ENCODE assay signal across 1 cellular context in the genomic region with DNA sequence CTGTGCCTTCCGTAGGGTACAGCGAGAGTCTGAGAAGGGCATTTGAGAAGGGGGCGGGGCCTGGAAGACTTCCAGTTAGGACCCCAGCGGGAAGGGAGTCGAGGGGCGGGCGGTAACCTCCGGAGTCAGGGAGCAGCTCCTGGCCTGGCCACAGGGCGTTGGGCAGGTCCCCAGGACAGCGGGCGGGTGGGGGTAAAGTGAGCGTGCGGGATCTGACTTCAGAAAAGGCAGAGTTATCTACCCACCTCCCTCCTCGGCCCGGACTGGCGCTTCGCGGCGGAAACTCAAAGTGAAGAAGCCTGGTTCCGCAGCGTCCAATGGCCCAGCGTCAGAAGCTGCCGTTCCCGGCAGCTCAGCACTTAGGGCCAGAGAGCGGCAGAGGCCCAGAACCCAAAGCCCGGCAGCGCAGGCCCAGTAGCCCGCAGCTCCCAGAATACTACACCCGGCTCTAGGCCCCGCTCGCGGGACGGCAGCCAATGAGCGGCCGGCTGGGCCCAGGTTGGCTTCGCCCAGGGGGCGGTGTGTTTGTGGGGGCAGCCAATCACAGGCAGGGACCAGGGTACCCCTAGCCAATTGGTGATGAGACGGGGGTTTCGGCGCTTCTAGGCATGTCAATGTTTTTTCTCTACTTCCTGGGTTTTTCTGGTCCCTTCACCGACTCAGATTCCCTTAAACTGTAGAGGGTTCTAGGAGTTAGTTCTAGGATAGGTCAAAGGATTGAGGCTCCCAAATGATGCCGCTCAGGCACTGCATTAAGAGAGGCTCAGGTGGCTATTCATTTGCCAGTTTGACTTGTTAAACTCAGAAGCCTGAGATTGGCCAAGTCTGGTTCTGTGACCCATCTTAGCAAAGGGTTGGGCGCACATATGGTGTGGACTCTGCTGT.
TF ChIP-seq lines count a peak whose summit lies in the region.

A gene with protein sequence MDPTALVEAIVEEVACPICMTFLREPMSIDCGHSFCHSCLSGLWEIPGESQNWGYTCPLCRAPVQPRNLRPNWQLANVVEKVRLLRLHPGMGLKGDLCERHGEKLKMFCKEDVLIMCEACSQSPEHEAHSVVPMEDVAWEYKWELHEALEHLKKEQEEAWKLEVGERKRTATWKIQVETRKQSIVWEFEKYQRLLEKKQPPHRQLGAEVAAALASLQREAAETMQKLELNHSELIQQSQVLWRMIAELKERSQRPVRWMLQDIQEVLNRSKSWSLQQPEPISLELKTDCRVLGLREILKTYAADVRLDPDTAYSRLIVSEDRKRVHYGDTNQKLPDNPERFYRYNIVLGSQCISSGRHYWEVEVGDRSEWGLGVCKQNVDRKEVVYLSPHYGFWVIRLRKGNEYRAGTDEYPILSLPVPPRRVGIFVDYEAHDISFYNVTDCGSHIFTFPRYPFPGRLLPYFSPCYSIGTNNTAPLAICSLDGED (minus strand): TSS at position 450 of the 885 bp plus-strand sequence. CDS start 2,727 bp downstream, outside the sequence.

TF ChIP-seq in HEK293, 187 proteins besides CTCF, POLR2A, EP300 and RAD21 (continued from another document and continues in another):
- TF ChIP-seq REST (tag by site-specific recombination; IDR thresholded peaks at IDR 0.05) = no peak
- no peak for TF ChIP-seq ZNF544 (tag by site-specific recombination; IDR thresholded peaks at IDR 0.05)
- TF ChIP-seq ZNF670 (tag by site-specific recombination; IDR thresholded peaks at IDR 0.05; ENCODE audit: low read depth) = no peak
- no peak for TF ChIP-seq SALL2 (tag by site-specific recombination; IDR thresholded peaks at IDR 0.05; ENCODE audit: borderline replicate concordance)
- peak; percentile 49; the same call in 1 of the 2 replicates for TF ChIP-seq ZNF394 (tag by site-specific recombination; IDR thresholded peaks at IDR 0.05; ENCODE audit: borderline replicate concordance)
- no peak for TF ChIP-seq ZNF391 (tag by site-specific recombination; IDR thresholded peaks at IDR 0.05; ENCODE audit: borderline replicate concordance, low read depth)
- 0 out of 2 replicates have a peak, but pooled peaks have one; percentile 46 for TF ChIP-seq KLF9 (tag by site-specific recombination; IDR thresholded peaks at IDR 0.05; ENCODE audit: low read depth)
- no peak for TF ChIP-seq ZNF510 (tag by site-specific recombination; IDR thresholded peaks at IDR 0.05; ENCODE audit: insufficient replicate concordance)
- TF ChIP-seq, protein P1, sequence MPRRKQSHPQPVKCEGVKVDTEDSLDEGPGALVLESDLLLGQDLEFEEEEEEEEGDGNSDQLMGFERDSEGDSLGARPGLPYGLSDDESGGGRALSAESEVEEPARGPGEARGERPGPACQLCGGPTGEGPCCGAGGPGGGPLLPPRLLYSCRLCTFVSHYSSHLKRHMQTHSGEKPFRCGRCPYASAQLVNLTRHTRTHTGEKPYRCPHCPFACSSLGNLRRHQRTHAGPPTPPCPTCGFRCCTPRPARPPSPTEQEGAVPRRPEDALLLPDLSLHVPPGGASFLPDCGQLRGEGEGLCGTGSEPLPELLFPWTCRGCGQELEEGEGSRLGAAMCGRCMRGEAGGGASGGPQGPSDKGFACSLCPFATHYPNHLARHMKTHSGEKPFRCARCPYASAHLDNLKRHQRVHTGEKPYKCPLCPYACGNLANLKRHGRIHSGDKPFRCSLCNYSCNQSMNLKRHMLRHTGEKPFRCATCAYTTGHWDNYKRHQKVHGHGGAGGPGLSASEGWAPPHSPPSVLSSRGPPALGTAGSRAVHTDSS (tag by site-specific recombination; IDR thresholded peaks at IDR 0.05) = no peak
- no peak for TF ChIP-seq EGR2 (tag by site-specific recombination; IDR thresholded peaks at IDR 0.05; ENCODE audit: low read depth)
- TF ChIP-seq ZNF10 (tag by site-specific recombination; IDR thresholded peaks at IDR 0.05) = peak; percentile 65
- peak; percentile 60 for TF ChIP-seq ZNF76 (tag by site-specific recombination; IDR thresholded peaks at IDR 0.05; ENCODE audit: borderline replicate concordance, low read depth)
- TF ChIP-seq SCRT1 (tag by site-specific recombination; IDR thresholded peaks at IDR 0.05; ENCODE audit: borderline replicate concordance) = no peak
- peak; percentile 61 for TF ChIP-seq KLF16 (tag by site-specific recombination; IDR thresholded peaks at IDR 0.05)
- TF ChIP-seq ZNF112 (tag by site-specific recombination; IDR thresholded peaks at IDR 0.05) = no peak
- no peak for TF ChIP-seq ZNF404 (tag by site-specific recombination; IDR thresholded peaks at IDR 0.05)
- no peak for TF ChIP-seq ZNF548 (tag by site-specific recombination; IDR thresholded peaks at IDR 0.05)
- TF ChIP-seq ZNF521 (tag by site-specific recombination; IDR thresholded peaks at IDR 0.05) = no peak
- TF ChIP-seq, protein P2, sequence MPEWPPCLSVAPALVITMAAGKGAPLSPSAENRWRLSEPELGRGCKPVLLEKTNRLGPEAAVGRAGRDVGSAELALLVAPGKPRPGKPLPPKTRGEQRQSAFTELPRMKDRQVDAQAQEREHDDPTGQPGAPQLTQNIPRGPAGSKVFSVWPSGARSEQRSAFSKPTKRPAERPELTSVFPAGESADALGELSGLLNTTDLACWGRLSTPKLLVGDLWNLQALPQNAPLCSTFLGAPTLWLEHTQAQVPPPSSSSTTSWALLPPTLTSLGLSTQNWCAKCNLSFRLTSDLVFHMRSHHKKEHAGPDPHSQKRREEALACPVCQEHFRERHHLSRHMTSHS (tag by site-specific recombination; IDR thresholded peaks at IDR 0.05) = no peak
- no peak for TF ChIP-seq YY2 (tag by site-specific recombination; IDR thresholded peaks at IDR 0.05)
- TF ChIP-seq ZNF701 (tag by site-specific recombination; IDR thresholded peaks at IDR 0.05) = no peak
- no peak for TF ChIP-seq ZNF473 (tag by site-specific recombination; IDR thresholded peaks at IDR 0.05)
- TF ChIP-seq GFI1B (tag by site-specific recombination; IDR thresholded peaks at IDR 0.05) = no peak
- TF ChIP-seq ZNF658 (tag by site-specific recombination; IDR thresholded peaks at IDR 0.05) = no peak
- no peak for TF ChIP-seq ZNF140 (tag by site-specific recombination; IDR thresholded peaks at IDR 0.05)
- TF ChIP-seq ZNF2 (tag by site-specific recombination; IDR thresholded peaks at IDR 0.05) = peak; percentile 50; the same call in 1 of the 2 replicates
- TF ChIP-seq ZNF416 (tag by site-specific recombination; IDR thresholded peaks at IDR 0.05) = no peak
- TF ChIP-seq ZNF133 (tag by site-specific recombination; IDR thresholded peaks at IDR 0.05) = no peak
- no peak for TF ChIP-seq ZNF292 (tag by site-specific recombination; IDR thresholded peaks at IDR 0.05; ENCODE audit: borderline replicate concordance, low read depth)
- TF ChIP-seq ZNF350 (tag by site-specific recombination; IDR thresholded peaks at IDR 0.05) = peak; percentile 77
- TF ChIP-seq, protein P3, sequence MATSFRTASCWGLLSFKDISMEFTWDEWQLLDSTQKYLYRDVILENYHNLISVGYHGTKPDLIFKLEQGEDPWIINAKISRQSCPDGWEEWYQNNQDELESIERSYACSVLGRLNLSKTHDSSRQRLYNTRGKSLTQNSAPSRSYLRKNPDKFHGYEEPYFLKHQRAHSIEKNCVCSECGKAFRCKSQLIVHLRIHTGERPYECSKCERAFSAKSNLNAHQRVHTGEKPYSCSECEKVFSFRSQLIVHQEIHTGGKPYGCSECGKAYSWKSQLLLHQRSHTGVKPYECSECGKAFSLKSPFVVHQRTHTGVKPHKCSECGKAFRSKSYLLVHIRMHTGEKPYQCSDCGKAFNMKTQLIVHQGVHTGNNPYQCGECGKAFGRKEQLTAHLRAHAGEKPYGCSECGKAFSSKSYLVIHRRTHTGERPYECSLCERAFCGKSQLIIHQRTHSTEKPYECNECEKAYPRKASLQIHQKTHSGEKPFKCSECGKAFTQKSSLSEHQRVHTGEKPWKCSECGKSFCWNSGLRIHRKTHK (tag by site-specific recombination; IDR thresholded peaks at IDR 0.05) = no peak
- TF ChIP-seq ZBTB10 (tag by site-specific recombination; IDR thresholded peaks at IDR 0.05) = no peak
- no peak for TF ChIP-seq ZNF555 (tag by site-specific recombination; conservative IDR thresholded peaks at IDR 0.05)
- no peak for TF ChIP-seq ZNF654 (tag by site-specific recombination; IDR thresholded peaks at IDR 0.05; ENCODE audit: low read depth)
- TF ChIP-seq, protein P4, sequence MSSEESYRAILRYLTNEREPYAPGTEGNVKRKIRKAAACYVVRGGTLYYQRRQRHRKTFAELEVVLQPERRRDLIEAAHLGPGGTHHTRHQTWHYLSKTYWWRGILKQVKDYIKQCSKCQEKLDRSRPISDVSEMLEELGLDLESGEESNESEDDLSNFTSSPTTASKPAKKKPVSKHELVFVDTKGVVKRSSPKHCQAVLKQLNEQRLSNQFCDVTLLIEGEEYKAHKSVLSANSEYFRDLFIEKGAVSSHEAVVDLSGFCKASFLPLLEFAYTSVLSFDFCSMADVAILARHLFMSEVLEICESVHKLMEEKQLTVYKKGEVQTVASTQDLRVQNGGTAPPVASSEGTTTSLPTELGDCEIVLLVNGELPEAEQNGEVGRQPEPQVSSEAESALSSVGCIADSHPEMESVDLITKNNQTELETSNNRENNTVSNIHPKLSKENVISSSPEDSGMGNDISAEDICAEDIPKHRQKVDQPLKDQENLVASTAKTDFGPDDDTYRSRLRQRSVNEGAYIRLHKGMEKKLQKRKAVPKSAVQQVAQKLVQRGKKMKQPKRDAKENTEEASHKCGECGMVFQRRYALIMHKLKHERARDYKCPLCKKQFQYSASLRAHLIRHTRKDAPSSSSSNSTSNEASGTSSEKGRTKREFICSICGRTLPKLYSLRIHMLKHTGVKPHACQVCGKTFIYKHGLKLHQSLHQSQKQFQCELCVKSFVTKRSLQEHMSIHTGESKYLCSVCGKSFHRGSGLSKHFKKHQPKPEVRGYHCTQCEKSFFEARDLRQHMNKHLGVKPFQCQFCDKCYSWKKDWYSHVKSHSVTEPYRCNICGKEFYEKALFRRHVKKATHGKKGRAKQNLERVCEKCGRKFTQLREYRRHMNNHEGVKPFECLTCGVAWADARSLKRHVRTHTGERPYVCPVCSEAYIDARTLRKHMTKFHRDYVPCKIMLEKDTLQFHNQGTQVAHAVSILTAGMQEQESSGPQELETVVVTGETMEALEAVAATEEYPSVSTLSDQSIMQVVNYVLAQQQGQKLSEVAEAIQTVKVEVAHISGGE (tag by site-specific recombination; conservative IDR thresholded peaks at IDR 0.05; ENCODE audit: low read depth) = no peak; the same call in 1 of the 2 replicates
- TF ChIP-seq HOXD13 (CRISPR knock-in tag; IDR thresholded peaks at IDR 0.05; ENCODE audit: borderline replicate concordance) = no peak
- TF ChIP-seq ZNF580 (tag by site-specific recombination; IDR thresholded peaks at IDR 0.05) = no peak
- no peak for TF ChIP-seq ZNF571 (tag by site-specific recombination; IDR thresholded peaks at IDR 0.05)
- TF ChIP-seq MYNN (tag by site-specific recombination; IDR thresholded peaks at IDR 0.05; ENCODE audit: borderline replicate concordance) = no peak
- TF ChIP-seq ZNF624 (tag by site-specific recombination; IDR thresholded peaks at IDR 0.05) = no peak
- no peak for TF ChIP-seq OVOL3 (tag by site-specific recombination; IDR thresholded peaks at IDR 0.05)
- TF ChIP-seq ZNF341 (tag by site-specific recombination; IDR thresholded peaks at IDR 0.05; ENCODE audit: low read depth) = peak; percentile 95
- TF ChIP-seq ZNF138 (tag by site-specific recombination; IDR thresholded peaks at IDR 0.05; ENCODE audit: borderline replicate concordance) = no peak
- no peak for TF ChIP-seq ZNF664 (tag by site-specific recombination; IDR thresholded peaks at IDR 0.05)
- no peak for TF ChIP-seq ZNF121 (tag by site-specific recombination; IDR thresholded peaks at IDR 0.05)
